8 cellular contexts compared by ENCODE assay signal in genomic region chr16:85027349-85027967, GRCh38. TPM values are rescaled to one million over a fixed set of nuclear protein-coding genes. Genes with fewer than 3 reads are reported as not detected.
A peak's percentile ranks its signal among the peaks of the same experiment; 100 is the strongest.
DNase-seq lines count a peak whose midpoint lies in the region; TF ChIP-seq lines count a peak whose summit lies in the region.

Gene KIAA0513 (plus strand): TSS chr16:85027795. CDS start chr16:85067072, 39,277 bp downstream.

- DNase-seq in Caco-2 (peak; percentile 95 to 99), GM20000 (ENCODE audit: low spot score) (peak; percentile 99), HT1080 (ENCODE audit: low read depth) (peak; percentile 85), NOMO-1 treated with DMSO at 0.1 percent for 48 hours (lab: John Stamatoyannopoulos, UW; ENCODE audit: unreplicated experiment) (peak; percentile 85), endodermal cell (peak; percentile 97), midbrain (lab: John Stamatoyannopoulos, UW) (peak; percentile 97)
- DNase-seq in activated CD8-positive, alpha-beta memory T cell treated with anti-CD3 and anti-CD28 coated beads, Interleukin-2, amount 50 U/mL, for 24 hours (ENCODE audit: extremely low read depth) = peak; percentile 78
- peak; percentile 92 for DNase-seq in stimulated activated CD8-positive, alpha-beta memory T cell treated with anti-CD3 and anti-CD28 coated beads, Interleukin-15, amount 100 ng/mL, for 48 hours (ENCODE audit: low read depth in 2 of 2)

- H3K27ac ChIP-seq in endodermal cell (ENCODE audit: low read depth, low read length) = no peak within 1 kb of the TSS

- intact Hi-C loops in Caco-2 (cut with micrococcal nuclease; ENCODE audit: unreplicated experiment) = loop anchor here (1.0 kb wide), 1 partner anchor 13 kb away; no protein-coding TSS in a partner anchor

- H3K4me3 Mint-ChIP-seq in Caco-2 (ENCODE audit: unreplicated experiment) (peak within 1 kb of the TSS; percentile 92), endodermal cell (peak within 1 kb of the TSS; percentile 76)

- H3K9me3 Mint-ChIP-seq in Caco-2 (ENCODE audit: unreplicated experiment) = no peaks in the 10 kb centered on the region
- H3K9me3 Mint-ChIP-seq in endodermal cell = no peaks in the 10 kb centered on the region

- TF ChIP-seq CTCF in Caco-2 (IDR thresholded peaks at IDR 0.05; ENCODE audit: insufficient read depth in 1 of 2, low read depth in 1 of 2, low read length in 1 of 2, severe bottlenecking in 1 of 2, unreplicated experiment in 1 of 2) (peak in 1 of 2 experiments; percentile 65), GM20000 (IDR thresholded peaks at IDR 0.05; ENCODE audit: extremely low read depth, missing control alignments) (peak; percentile 43), endodermal cell (conservative IDR thresholded peaks at IDR 0.05) (no peak)

- BruUV-seq in Caco-2 (replicated peaks; lab: Mats Ljungman, UMichigan) = no TSS peak

- H3K36me3 ChIP-seq in Caco-2 (ENCODE audit: control insufficient read depth, insufficient read depth, low read length) (no peaks in the 10 kb centered on the region), endodermal cell (ENCODE audit: control insufficient read depth, insufficient read depth, low read length) (no peaks in the 10 kb centered on the region)

- 1 to 3% methylated on average over 16 to 59 of the region's 59 CpGs for WGBS in endodermal cell (ENCODE audit: insufficient coverage in 1 of 2, insufficient read length in 1 of 2), 2 experiments

- H3K4me1 ChIP-seq in Caco-2 = peaks cover 28% of the 10 kb centered on the region
- no peaks in the 10 kb centered on the region for H3K4me1 ChIP-seq in endodermal cell (ENCODE audit: control insufficient read depth, insufficient read depth, low read length)

- no peaks in the 10 kb centered on the region for H3K9me3 ChIP-seq in Caco-2
- no peaks in the 10 kb centered on the region for H3K9me3 ChIP-seq in endodermal cell (ENCODE audit: control insufficient read depth, low read length)

- H3K27me3 ChIP-seq in Caco-2 (replicated peaks; ENCODE audit: control insufficient read depth, insufficient read depth, low read length) = peaks cover 1% of the 10 kb centered on the region; the same call in 1 of the 2 replicates
- H3K27me3 ChIP-seq in endodermal cell (ENCODE audit: control insufficient read depth, insufficient read depth, low read length, poor library complexity, severe bottlenecking) = peaks cover 13% of the 10 kb centered on the region

- CTCF ChIA-PET in Caco-2 (lab: Charles Lee) = interaction anchor here (0.6 to 2.8 kb wide), 7 partner anchors 16 to 59 kb away, joined by 3 to 13 read pairs (median 4); partner anchors contain the start of gene ZDHHC7

- H3K27ac Mint-ChIP-seq in Caco-2 (ENCODE audit: unreplicated experiment) (peak within 1 kb of the TSS; percentile 83), endodermal cell (peak within 1 kb of the TSS; percentile 93)

- H3K9ac ChIP-seq in endodermal cell (ENCODE audit: extremely low read depth, low read length, poor library complexity, severe bottlenecking) = peak within 1 kb of the TSS; percentile 59

- H3K27me3 Mint-ChIP-seq in Caco-2 (ENCODE audit: insufficient read depth, unreplicated experiment) (no peaks in the 10 kb centered on the region), endodermal cell (ENCODE audit: insufficient read depth) (peaks cover 16% of the 10 kb centered on the region)

- H3K4me1 Mint-ChIP-seq in Caco-2 (ENCODE audit: low read depth, unreplicated experiment) = peaks cover 26% of the 10 kb centered on the region
- H3K4me1 Mint-ChIP-seq in endodermal cell = peaks cover 19% of the 10 kb centered on the region

- H3K4me3 ChIP-seq in Caco-2 (ENCODE audit: low read depth, low read length) (peak within 1 kb of the TSS; percentile 89), endodermal cell (ENCODE audit: low read length) (peak within 1 kb of the TSS; percentile 83)

- POLR2A ChIA-PET in Caco-2 (lab: Charles Lee) = interaction anchor here (0.7 to 2.8 kb wide), 3 partner anchors 16 to 595 kb away, joined by 3 to 14 read pairs (median 3); partner anchors contain the start of gene ZDHHC7

- H3K36me3 Mint-ChIP-seq in Caco-2 (ENCODE audit: insufficient read depth, unreplicated experiment) = no peaks in the 10 kb centered on the region
- H3K36me3 Mint-ChIP-seq in endodermal cell (ENCODE audit: low read depth) = peaks cover 5% of the 10 kb centered on the region

RNA-seq across cellular contexts. Expression of gene KIAA0513, which starts in this region (rescaled TPM):
- total RNA-seq in Caco-2 (2022) = 7.1 and 7.9 TPM in 2 replicates
- total RNA-seq in HT1080 (2014; rRNA removed; shearing (Covaris generic)) = 2.7 and 3.4 TPM in 2 replicates
- polyA plus RNA-seq in HT1080 (2015; cell fraction: cytosol; rRNA removed) = 2.8 and 5.5 TPM in 2 replicates
- 2.5 and 3.5 TPM in 2 replicates for polyA plus RNA-seq in HT1080 (2015; cell fraction: nucleus; rRNA removed)
- total RNA-seq in endodermal cell = 10 to 100 TPM in 1 of 2 donors, 1 to 10 TPM in 1; 9.2 to 16.0 TPM
- 7.4 TPM for polyA plus RNA-seq in endodermal cell (2013, experiment 1 of 2)
- polyA plus RNA-seq in endodermal cell (2013, experiment 2 of 2) = 6.7 TPM
